8 cellular contexts compared by ENCODE assay signal in the genomic region with DNA sequence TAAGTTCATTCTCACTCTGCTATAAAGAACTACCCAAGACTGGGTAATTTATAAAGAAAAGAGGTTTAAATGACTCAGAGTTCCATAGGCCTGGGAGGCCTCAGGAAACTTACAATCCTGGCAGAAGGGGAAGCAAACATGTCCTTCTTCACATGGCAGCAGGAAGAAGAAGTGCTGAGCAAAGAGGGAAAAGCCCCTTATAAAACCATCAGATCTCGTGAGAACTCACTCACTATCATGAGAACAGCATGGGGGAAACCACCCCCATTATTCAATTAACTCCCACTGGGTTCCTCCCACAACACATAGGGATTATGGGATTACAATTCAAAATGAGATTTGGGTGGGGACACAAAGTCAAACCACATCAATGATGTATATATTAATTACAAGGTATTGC. TPM values are rescaled to one million over a fixed set of nuclear protein-coding genes. Genes with fewer than 3 reads are reported as not detected.
"Had no signal": no experiment of that assay in that cellular context is flagged by ENCODE, and none has a peak within 500 bp of the region (broad histone marks: within the 10 kb centered on the region; RNA-seq: fewer than 3 reads in every experiment).

No MANE protein-coding gene starts in this region.

RNA-seq across cellular contexts. Expression of gene THBS2, which starts 45.0 kb away (rescaled TPM):
- total RNA-seq: activated naive CD4-positive, alpha-beta T cell treated with anti-CD3 and anti-CD28 coated beads for 36 hours; activated naive CD4-positive, alpha-beta T cell treated with anti-CD3 and anti-CD28 coated beads, Interleukin-2, amount 50 U/mL, for 72 hours; activated naive CD8-positive, alpha-beta T cell treated with anti-CD3 and anti-CD28 coated beads for 36 hours; activated naive CD8-positive, alpha-beta T cell treated with anti-CD3 and anti-CD28 coated beads, Interleukin-2, amount 10 ng/mL, durations not matched to agents 7 days and 5 days; activated T-cell treated with anti-CD3 and anti-CD28 coated beads, Interleukin-2, amount 50 U/mL, for 72 hours; activated T-helper 1 cell treated with anti-CD3 and anti-CD28 coated beads, Interleukin-12 subunit alpha, Interleukin-12 subunit beta, Interleukin-2, Interleukin-4 antibody, amounts not matched to agents 30 ng/mL and 10 ng/mL and 1 ng/mL, durations not matched to agents 14 hours and 24 hours and 36 hours; activated T-helper 17 cell treated with anti-CD3 and anti-CD28 coated beads, Interleukin-2, amount 50 U/mL, for 72 hours; activated T-helper 2 cell treated with anti-CD3 and anti-CD28 coated beads, Interferon-gamma antibody, Interleukin-2, Interleukin-4, amounts not matched to agents 10 μg/mL and 5 μg/mL and 100 μg/mL, durations not matched to agents 14 hours and 24 hours and 36 hours had no signal
